Comparison of ENCODE assay signal across 23 cellular contexts in the genomic region with DNA sequence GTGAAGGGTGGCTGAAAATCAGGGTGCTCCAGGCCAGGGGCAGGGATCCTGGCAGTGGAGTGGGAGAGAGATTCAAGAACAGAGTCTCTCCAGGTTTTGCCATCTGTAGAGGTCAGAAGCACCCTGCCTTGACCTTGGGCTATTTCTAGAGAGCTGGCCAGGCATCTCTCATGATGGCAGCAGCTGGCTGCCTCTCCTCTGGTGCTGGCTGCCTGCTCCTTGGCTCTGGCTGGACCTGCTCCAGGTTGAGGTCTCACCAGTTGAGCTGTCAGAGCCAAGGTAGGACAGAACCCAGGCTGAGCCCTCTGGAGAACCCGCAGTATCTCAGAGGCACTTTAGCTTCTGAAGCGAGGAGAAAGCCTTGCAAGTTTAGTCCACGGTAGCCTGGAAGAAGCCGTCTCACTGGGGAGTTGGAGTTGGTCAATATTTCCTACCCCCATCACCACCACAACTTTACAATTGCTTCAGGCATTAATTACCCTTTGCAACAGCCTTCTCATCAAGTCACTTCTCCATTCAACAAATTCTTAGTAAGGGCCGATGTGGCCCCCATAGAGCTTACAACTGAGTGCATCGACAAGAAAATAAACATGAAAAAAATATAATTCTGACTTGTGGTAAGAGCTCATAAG. TPM values are rescaled to one million over a fixed set of nuclear protein-coding genes. Genes with fewer than 3 reads are reported as not detected.
DNase-seq lines count a peak whose midpoint lies in the region; ATAC-seq and TF ChIP-seq lines count a peak whose summit lies in the region.
"Had no signal": no experiment of that assay in that cellular context is flagged by ENCODE, and none has a peak within 500 bp of the region (broad histone marks: within the 10 kb centered on the region; RNA-seq: fewer than 3 reads in every experiment).

No MANE protein-coding gene starts in this region.

- peaks cover 23% of the 10 kb centered on the region for H3K4me1 Mint-ChIP-seq in progenitor cell of endocrine pancreas (ENCODE audit: low read depth)
- H3K4me1 Mint-ChIP-seq: CD8-positive, alpha-beta memory T cell; GM23338 had no signal

- H3K36me3 Mint-ChIP-seq in progenitor cell of endocrine pancreas (ENCODE audit: insufficient read depth) = no peaks in the 10 kb centered on the region
- H3K36me3 Mint-ChIP-seq: CD8-positive, alpha-beta memory T cell had no signal

- H3K4me3 Mint-ChIP-seq in progenitor cell of endocrine pancreas (ENCODE audit: low read depth) = no peak overlapping the region
- H3K4me3 Mint-ChIP-seq: CD8-positive, alpha-beta memory T cell; GM23338 had no signal

- DNase-seq in Right ventricle myocardium inferior (ENCODE audit: missing footprints) (peak; percentile 83), cardiac septum (ENCODE audit: low spot score) (no peak), SKM-1 treated with dmso at 0.1 percent for 144 hours (lab: John Stamatoyannopoulos, UW; ENCODE audit: unreplicated experiment) (peak; percentile 93), mesenteric fat pad (ENCODE audit: low spot score) (peak; percentile 53), OCI-M2 (lab: John Stamatoyannopoulos, UW; ENCODE audit: unreplicated experiment) (no peak), progenitor cell of endocrine pancreas (ENCODE audit: low spot score, unreplicated experiment) (no peak)
- DNase-seq: CD8-positive, alpha-beta memory T cell; DMS79 treated with DMSO at 0.1 percent for 48 hours; NCI-H1436; NCI-H2029; NCI-H2171; NCI-H774 had no signal

- TF ChIP-seq CTCF in progenitor cell of endocrine pancreas (IDR thresholded peaks at IDR 0.05; ENCODE audit: unreplicated experiment) = no peak

- intact Hi-C loops in Right ventricle myocardium inferior (cut with DNase I) = loop anchor here (10.0 kb wide), 1 partner anchor 365 kb away; no protein-coding TSS in a partner anchor
- intact Hi-C loops in cardiac septum (cut with DNase I) = loop anchor here (10.0 kb wide), 1 partner anchor 165 kb away; the partner anchor contains the start of gene ST3GAL5

- peaks cover 3% of the 10 kb centered on the region for H3K9me3 Mint-ChIP-seq in progenitor cell of endocrine pancreas (ENCODE audit: low read depth)
- H3K9me3 Mint-ChIP-seq: GM23338 had no signal

- peak; percentile 76 for ATAC-seq in Right ventricle myocardium inferior
- ATAC-seq in GM21447 (IDR thresholded peaks at IDR 0.05; ENCODE audit: unreplicated experiment) = no peak
- ATAC-seq: A549, GM12878, GM23338, HCT116 had no signal

- H3K27ac Mint-ChIP-seq in progenitor cell of endocrine pancreas = no peak overlapping the region
- H3K27ac Mint-ChIP-seq: GM23338 had no signal

- peaks cover 14% of the 10 kb centered on the region for H3K27me3 Mint-ChIP-seq in progenitor cell of endocrine pancreas

RNA-seq across cellular contexts. Expression of gene GNLY, which starts 25.6 kb away (rescaled TPM):
- total RNA-seq in Right ventricle myocardium inferior (3.4 TPM), cardiac septum (2.3 TPM), mesenteric fat pad (3.7 TPM), progenitor cell of endocrine pancreas (not detected in 2 replicates)
- total RNA-seq: G401, GM23338, LHCN-M2, NCI-H460, OCI-LY7, RPMI7951, SJSA1 had no signal

RNA-seq across cellular contexts. Expression of gene ATOH8, which starts 34.1 kb away (rescaled TPM):
- 29.1 TPM for total RNA-seq in Right ventricle myocardium inferior
- total RNA-seq in cardiac septum = 21.0 TPM
- 69.4 TPM for total RNA-seq in mesenteric fat pad
- 1.3 and 1.7 TPM in 2 replicates for total RNA-seq in progenitor cell of endocrine pancreas
- total RNA-seq: CD8-positive, alpha-beta memory T cell; GM12878 had no signal

RNA-seq across cellular contexts. Expression of gene SFTPB, which starts 51.7 kb away (rescaled TPM):
- 0.19 TPM for total RNA-seq in Right ventricle myocardium inferior
- total RNA-seq in cardiac septum = not detected
- total RNA-seq in mesenteric fat pad = not detected
- total RNA-seq in progenitor cell of endocrine pancreas = not detected in 2 replicates
- total RNA-seq: CD8-positive, alpha-beta memory T cell; G401; GM23338; LHCN-M2; NCI-H460; OCI-LY7; RPMI7951; SJSA1 had no signal

Comparison
In these comparisons a context has a peak if more than half of its experiments do, and no peak if none do; other contexts are left out.
1. DNase-seq: peak in Right ventricle myocardium inferior (single experiment), SKM-1 treated with dmso at 0.1 percent for 144 hours (single experiment) and mesenteric fat pad (single experiment); none in cardiac septum (single experiment), OCI-M2 (single experiment) and progenitor cell of endocrine pancreas (single experiment).